ENCODE assay signal across 29 cellular contexts in genomic region chr11:64911142-64911541, GRCh38. TPM values are rescaled to one million over a fixed set of nuclear protein-coding genes. Genes with fewer than 3 reads are reported as not detected.
"Had no signal": no experiment of that assay in that cellular context is flagged by ENCODE, and none has a peak within 500 bp of the region (broad histone marks: within the 10 kb centered on the region; RNA-seq: fewer than 3 reads in every experiment).

No MANE protein-coding gene starts in this region.

- H3K27ac Mint-ChIP-seq: nephron; progenitor cell of endocrine pancreas; stimulated activated naive CD8-positive, alpha-beta T cell treated with anti-CD3 and anti-CD28 coated beads, Interleukin-15, Interleukin-2, amounts not matched to agents 100 ng/mL and 50 ng/mL, for 24 hours had no signal

- DNase-seq: left colon; left lung; lower lobe of right lung; mammary epithelial cell; mesenchymal stem cell; naive thymus-derived CD8-positive, alpha-beta T cell; occipital lobe; ovary; right lobe of liver; stimulated activated CD4-positive, alpha-beta T cell treated with anti-CD3 and anti-CD28 coated beads, Interleukin-1b, Interleukin-23, amount 100 ng/mL, for 48 hours; stimulated activated CD4-positive, alpha-beta T cell treated with anti-CD3 and anti-CD28 coated beads, Interleukin-2, amount 100 ng/mL, for 48 hours; stimulated activated naive CD4-positive, alpha-beta T cell; tibial artery; trophoblast cell; upper lobe of right lung had no signal

- H3K4me1 Mint-ChIP-seq: nephron had no signal

- ATAC-seq: left colon; left lung; lower lobe of right lung; naive thymus-derived CD8-positive, alpha-beta T cell; right lobe of liver; upper lobe of right lung had no signal

- H3K27ac ChIP-seq: hepatocyte, left lung, lower lobe of right lung, ovary, right atrium auricular region, right lobe of liver, suprapubic skin, thoracic aorta, tibial artery, upper lobe of right lung had no signal

- H3K4me3 ChIP-seq: hepatocyte, left lung, lower lobe of right lung, ovary, right atrium auricular region, right lobe of liver, smooth muscle cell, suprapubic skin, thoracic aorta, tibial artery, upper lobe of right lung had no signal

- H3K27me3 ChIP-seq: hepatocyte, left lung, ovary, right atrium auricular region, right lobe of liver, suprapubic skin, tibial artery, upper lobe of right lung had no signal

- H3K4me3 Mint-ChIP-seq: naive thymus-derived CD8-positive, alpha-beta T cell; nephron; stimulated activated naive CD8-positive, alpha-beta T cell treated with anti-CD3 and anti-CD28 coated beads, Interleukin-15, Interleukin-2, amounts not matched to agents 100 ng/mL and 50 ng/mL, for 24 hours had no signal

- H3K36me3 ChIP-seq: ovary had no signal

- H3K9me3 ChIP-seq: left lung, lower lobe of right lung, ovary, right atrium auricular region, right lobe of liver, suprapubic skin, thoracic aorta, tibial artery, upper lobe of right lung had no signal

- H3K9me3 Mint-ChIP-seq: naive thymus-derived CD8-positive, alpha-beta T cell; nephron; neural crest cell; stimulated activated naive CD8-positive, alpha-beta T cell treated with anti-CD3 and anti-CD28 coated beads, Interleukin-15, Interleukin-2, amounts not matched to agents 100 ng/mL and 50 ng/mL, for 24 hours had no signal

- H3K27me3 Mint-ChIP-seq: naive thymus-derived CD8-positive, alpha-beta T cell; progenitor cell of endocrine pancreas; stimulated activated naive CD8-positive, alpha-beta T cell treated with anti-CD3 and anti-CD28 coated beads, Interleukin-15, Interleukin-2, amounts not matched to agents 100 ng/mL and 50 ng/mL, for 24 hours had no signal

RNA-seq across cellular contexts. Expression of gene GPHA2, which starts 24.6 kb away (rescaled TPM):
- total RNA-seq: hepatocyte, left colon, left lung, liver, lower lobe of right lung, mammary epithelial cell, neural crest cell, occipital lobe, pulmonary artery endothelial cell, renal cortical epithelial cell, right atrium auricular region, skeletal muscle tissue, smooth muscle cell, subcutaneous adipose tissue, suprapubic skin, thoracic aorta, upper lobe of right lung had no signal
